19 cellular contexts compared by ENCODE assay signal in genomic region chr3:65745306-65745705, GRCh38.
DNase-seq lines count a peak whose midpoint lies in the region; ATAC-seq lines count a peak whose summit lies in the region.
"Had no signal": no experiment of that assay in that cellular context is flagged by ENCODE, and none has a peak within 500 bp of the region (broad histone marks: within the 10 kb centered on the region; RNA-seq: fewer than 3 reads in every experiment).

No MANE protein-coding gene starts in this region.

- H3K27me3 Mint-ChIP-seq in T-cell: no peaks in the 10 kb centered on the region
- H3K27me3 Mint-ChIP-seq: B cell had no signal

- no peak overlapping the region for H2BK12ac ChIP-seq in neuronal stem cell (ENCODE audit: low read length)

- H4K8ac ChIP-seq in neuronal stem cell (ENCODE audit: low read depth, low read length): no peak overlapping the region

- H3K4me3 ChIP-seq in neuronal stem cell (ENCODE audit: low read length in 2 of 2): no peak overlapping the region
- H3K4me3 ChIP-seq: BLaER1, GM23248 had no signal

- peaks cover 7 to 8% of the 10 kb centered on the region in 2 donors for H3K4me1 ChIP-seq in neuronal stem cell (ENCODE audit: control insufficient read depth in 2 of 2, insufficient read depth in 1 of 2, low read depth in 1 of 2, low read length in 2 of 2)
- H3K4me1 ChIP-seq: BLaER1, Caco-2 had no signal

- no peaks in the 10 kb centered on the region for H3K9me3 Mint-ChIP-seq in T-cell
- H3K9me3 Mint-ChIP-seq: CD4-positive, CD25-positive, alpha-beta regulatory T cell; CD8-positive, alpha-beta T cell; H9; HFFc6 had no signal

- in situ Hi-C loops in G401 (cut with HindIII; ENCODE audit: low sequenced_read_pairs): no loop called here

- no peaks in the 10 kb centered on the region for H3K36me3 Mint-ChIP-seq in T-cell
- H3K36me3 Mint-ChIP-seq: CD4-positive, CD25-positive, alpha-beta regulatory T cell; CD8-positive, alpha-beta T cell had no signal

- WGBS in neuronal stem cell (ENCODE audit: extremely low coverage in 2 of 2, insufficient read length in 2 of 2, insufficient replicate concordance in 1 of 2), 2 donors: no CpG with 5 or more reads among the region's 2 CpGs

- H3K4me2 ChIP-seq in neuronal stem cell (ENCODE audit: insufficient read depth, low read length, poor library complexity, severe bottlenecking): no peak overlapping the region
- H3K4me2 ChIP-seq: BLaER1 had no signal

- no peak overlapping the region for H2AK5ac ChIP-seq in neuronal stem cell (ENCODE audit: low read depth, low read length)

- CTCF ChIA-PET in T-cell (lab: Charles Lee): no interaction called here

- no peak overlapping the region for H2AFZ ChIP-seq in neuronal stem cell (ENCODE audit: low read length)
- H2AFZ ChIP-seq: GM23248 had no signal

- H3K9ac ChIP-seq in neuronal stem cell (ENCODE audit: low read depth, low read length, poor library complexity): no peak overlapping the region
- H3K9ac ChIP-seq: BLaER1, GM23248 had no signal

- H3K14ac ChIP-seq in neuronal stem cell (ENCODE audit: low read length): no peak overlapping the region

- H3K27ac Mint-ChIP-seq in T-cell: no peak overlapping the region
- H3K27ac Mint-ChIP-seq: B cell; CD4-positive, CD25-positive, alpha-beta regulatory T cell; CD8-positive, alpha-beta T cell; HFFc6 had no signal

- no peak overlapping the region for H3K23ac ChIP-seq in neuronal stem cell (ENCODE audit: low read depth, low read length, poor library complexity)

- H3K4ac ChIP-seq in neuronal stem cell (ENCODE audit: low read length): no peak overlapping the region

- no peak overlapping the region for H3K27ac ChIP-seq in neuronal stem cell (replicated peaks; ENCODE audit: low read length)
- H3K27ac ChIP-seq: 22Rv1, BLaER1, C4-2B, GM23248 had no signal

- no peak overlapping the region for H3K18ac ChIP-seq in neuronal stem cell (ENCODE audit: low read length)

- H3K4me1 Mint-ChIP-seq in T-cell: no peaks in the 10 kb centered on the region
- H3K4me1 Mint-ChIP-seq: B cell; CD4-positive, CD25-positive, alpha-beta regulatory T cell had no signal

- peaks cover 0 to 5% of the 10 kb centered on the region in 2 donors for H3K9me3 ChIP-seq in neuronal stem cell (replicated peaks in 1 of 2; ENCODE audit: control insufficient read depth in 2 of 2, insufficient read depth in 1 of 2, low read depth in 1 of 2, low read length in 2 of 2)
- H3K9me3 ChIP-seq: BLaER1, Caco-2 had no signal

- no peak overlapping the region for H2BK15ac ChIP-seq in neuronal stem cell (ENCODE audit: low read length)

- H4K91ac ChIP-seq in neuronal stem cell (ENCODE audit: low read depth, low read length, poor library complexity): peak overlapping the region; percentile 12

- DNase-seq in DMS 273 (lab: John Stamatoyannopoulos, UW; ENCODE audit: unreplicated experiment) (peak; percentile 18), DMS 273 treated with DMSO at 0.1 percent for 48 hours (lab: John Stamatoyannopoulos, UW) (no peak), G401 (ENCODE audit: low spot score) (peak; percentile 83), cerebellum (ENCODE audit: low spot score) (peak; percentile 54), neuronal stem cell (ENCODE audit: low spot score) (no peak), T-cell (no peak)
- DNase-seq: Caco-2; CD4-positive, CD25-positive, alpha-beta regulatory T cell; CD8-positive, alpha-beta T cell; DMS53; DMS79 treated with DMSO at 0.1 percent for 48 hours; GM23248; H9; HFFc6 had no signal

- POLR2A ChIA-PET in T-cell (lab: Charles Lee): no interaction called here

- H2BK120ac ChIP-seq in neuronal stem cell (ENCODE audit: low read depth, low read length): no peak overlapping the region

- H3K79me1 ChIP-seq in neuronal stem cell (ENCODE audit: low read depth, low read length): no peaks in the 10 kb centered on the region

- no peaks in the 10 kb centered on the region for H3K27me3 ChIP-seq in neuronal stem cell (ENCODE audit: control insufficient read depth in 3 of 3, insufficient read depth in 3 of 3, low read depth in 1 of 3, low read length in 3 of 3)
- H3K27me3 ChIP-seq: BLaER1 had no signal

- H2BK5ac ChIP-seq in neuronal stem cell (ENCODE audit: low read length): no peak overlapping the region

- H3K36me3 ChIP-seq in neuronal stem cell (replicated peaks in 1 of 2; ENCODE audit: control insufficient read depth in 2 of 2, insufficient read depth in 2 of 2, low read length in 2 of 2): no peaks in the 10 kb centered on the region
- H3K36me3 ChIP-seq: BLaER1 had no signal

- no peak overlapping the region for H3K4me3 Mint-ChIP-seq in T-cell
- H3K4me3 Mint-ChIP-seq: B cell; CD4-positive, CD25-positive, alpha-beta regulatory T cell; CD8-positive, alpha-beta T cell; H9; HFFc6 had no signal

- ATAC-seq in GM21576 (IDR thresholded peaks at IDR 0.05; ENCODE audit: unreplicated experiment) (no peak), T-cell (replicated peaks in 1 of 4) (no peak)
- ATAC-seq: CD8-positive, alpha-beta T cell had no signal

Comparison
In these comparisons a context has a peak if more than half of its experiments do, and no peak if none do; other contexts are left out.
1. DNase-seq: peak in DMS 273 (single experiment), G401 (single experiment) and cerebellum (single experiment); none in DMS 273 treated with DMSO at 0.1 percent for 48 hours (single experiment), neuronal stem cell (single experiment) and T-cell (0 of 34).